In genomic region chr2:224507789-224508188, GRCh38 we compare ENCODE assay signal across 33 cellular contexts.
"Had no signal": no experiment of that assay in that cellular context is flagged by ENCODE, and none has a peak within 500 bp of the region (broad histone marks: within the 10 kb centered on the region; RNA-seq: fewer than 3 reads in every experiment).

No MANE protein-coding gene starts in this region.

- H3K9ac ChIP-seq: parathyroid adenoma had no signal

- H3K27ac ChIP-seq: neutrophil, ovary, parathyroid adenoma, psoas muscle, right lobe of liver, sigmoid colon, spleen, suprapubic skin, testis, tibial artery, transverse colon, upper lobe of right lung, uterus had no signal

- H3K27me3 ChIP-seq: neutrophil, ovary, right lobe of liver, sigmoid colon, spleen, suprapubic skin, testis, tibial artery, transverse colon, upper lobe of right lung, uterus had no signal

- H3K36me3 ChIP-seq: ovary, uterus had no signal

- H2AFZ ChIP-seq: parathyroid adenoma had no signal

- H3K4me2 ChIP-seq: smooth muscle cell had no signal

- H3K27me3 Mint-ChIP-seq: naive thymus-derived CD8-positive, alpha-beta T cell; natural killer cell treated with Interleukin-12 subunit alpha and Interleukin-12 subunit beta and Interleukin-15 and Interleukin-18, amount 100 ng/mL, for 72 hours; progenitor cell of endocrine pancreas; stimulated activated memory B cell treated with anti-CD40 and anti-IgM and Interleukin-4, amounts not matched to agents 10 μg/mL and 1 μg/mL and 100 μg/mL, for 72 hours; stimulated activated naive CD8-positive, alpha-beta T cell treated with anti-CD3 and anti-CD28 coated beads, Interleukin-15, amount 100 ng/mL, for 72 hours; type B pancreatic cell had no signal

- H3K4me1 ChIP-seq: parathyroid adenoma, psoas muscle, right lobe of liver, sigmoid colon, spleen, suprapubic skin, testis, transverse colon, upper lobe of right lung, uterus had no signal

- ATAC-seq: naive thymus-derived CD8-positive, alpha-beta T cell; natural killer cell treated with Interleukin-12 subunit alpha and Interleukin-12 subunit beta and Interleukin-15 and Interleukin-18, amount 100 ng/mL, for 72 hours; psoas muscle; right cardiac atrium; right lobe of liver; stimulated activated memory B cell treated with anti-CD40 and anti-IgM and Interleukin-4, amounts not matched to agents 10 μg/mL and 1 μg/mL and 100 μg/mL, for 72 hours; stimulated activated naive CD8-positive, alpha-beta T cell treated with anti-CD3 and anti-CD28 coated beads, Interleukin-15, amount 100 ng/mL, for 72 hours; stimulated activated naive CD8-positive, alpha-beta T cell treated with anti-CD3 and anti-CD28 coated beads, Interleukin-15, Interleukin-2, amounts not matched to agents 100 U/mL and 50 U/mL, for 24 hours; upper lobe of right lung had no signal

- H3K4me1 Mint-ChIP-seq: neural crest cell; stimulated activated naive CD8-positive, alpha-beta T cell treated with anti-CD3 and anti-CD28 coated beads, Interleukin-15, amount 100 ng/mL, for 72 hours had no signal

- DNase-seq: naive thymus-derived CD8-positive, alpha-beta T cell; nephron progenitor cell; nucleus accumbens; ovary; posterior cingulate gyrus; psoas muscle; right cardiac atrium; right lobe of liver; sigmoid colon; spleen; stimulated activated CD4-positive, alpha-beta T cell treated with anti-CD3 and anti-CD28 coated beads, Interleukin-12 subunit alpha, Interleukin-12 subunit beta, amount 100 ng/mL, for 4 hours; stimulated activated CD4-positive, alpha-beta T cell treated with anti-CD3 and anti-CD28 coated beads, Interleukin-1b, Interleukin-23, amount 100 ng/mL, for 48 hours; stimulated activated CD4-positive, alpha-beta T cell treated with anti-CD3 and anti-CD28 coated beads, Interleukin-4, amount 100 ng/mL, for 1 hour; stimulated activated CD4-positive, alpha-beta T cell treated with anti-CD3 and anti-CD28 coated beads, Interleukin-4, amount 100 ng/mL, for 4 hours; stimulated activated CD8-positive, alpha-beta memory T cell treated with anti-CD3 and anti-CD28 coated beads, Interleukin-4, amount 100 ng/mL, for 48 hours; stimulated activated naive CD4-positive, alpha-beta T cell; stimulated activated naive CD8-positive, alpha-beta T cell treated with anti-CD3 and anti-CD28 coated beads, Interleukin-15, amount 100 ng/mL, for 72 hours; stimulated activated naive CD8-positive, alpha-beta T cell treated with anti-CD3 and anti-CD28 coated beads, Interleukin-15, Interleukin-2, amounts not matched to agents 100 U/mL and 50 U/mL, for 24 hours; substantia nigra; testis; tibial artery; transverse colon; upper lobe of right lung; uterus had no signal

- H3K4me3 ChIP-seq: ovary, psoas muscle, right lobe of liver, sigmoid colon, smooth muscle cell, spleen, suprapubic skin, testis, tibial artery, transverse colon, upper lobe of right lung, uterus had no signal

- H3K9me3 ChIP-seq: neutrophil, ovary, psoas muscle, right lobe of liver, sigmoid colon, spleen, suprapubic skin, testis, tibial artery, transverse colon, upper lobe of right lung, uterus had no signal

- H3K27ac Mint-ChIP-seq: naive thymus-derived CD8-positive, alpha-beta T cell; natural killer cell treated with Interleukin-12 subunit alpha and Interleukin-12 subunit beta and Interleukin-15 and Interleukin-18, amount 100 ng/mL, for 72 hours; progenitor cell of endocrine pancreas; stimulated activated memory B cell treated with anti-CD40 and anti-IgM and Interleukin-4, amounts not matched to agents 10 μg/mL and 1 μg/mL and 100 μg/mL, for 72 hours; stimulated activated naive CD8-positive, alpha-beta T cell treated with anti-CD3 and anti-CD28 coated beads, Interleukin-15, amount 100 ng/mL, for 72 hours; type B pancreatic cell had no signal

- H3K9me3 Mint-ChIP-seq: naive thymus-derived CD8-positive, alpha-beta T cell; natural killer cell treated with Interleukin-12 subunit alpha and Interleukin-12 subunit beta and Interleukin-15 and Interleukin-18, amount 100 ng/mL, for 72 hours; nephron progenitor cell; neural crest cell; stimulated activated memory B cell treated with anti-CD40 and anti-IgM and Interleukin-4, amounts not matched to agents 10 μg/mL and 1 μg/mL and 100 μg/mL, for 72 hours; stimulated activated naive CD8-positive, alpha-beta T cell treated with anti-CD3 and anti-CD28 coated beads, Interleukin-15, amount 100 ng/mL, for 72 hours; type B pancreatic cell had no signal

- H3K4me3 Mint-ChIP-seq: naive thymus-derived CD8-positive, alpha-beta T cell; natural killer cell treated with Interleukin-12 subunit alpha and Interleukin-12 subunit beta and Interleukin-15 and Interleukin-18, amount 100 ng/mL, for 72 hours; nephron progenitor cell; neural crest cell; stimulated activated memory B cell treated with anti-CD40 and anti-IgM and Interleukin-4, amounts not matched to agents 10 μg/mL and 1 μg/mL and 100 μg/mL, for 72 hours; stimulated activated naive CD8-positive, alpha-beta T cell treated with anti-CD3 and anti-CD28 coated beads, Interleukin-15, amount 100 ng/mL, for 72 hours; type B pancreatic cell had no signal
